23 cellular contexts compared by ENCODE assay signal in the genomic region with DNA sequence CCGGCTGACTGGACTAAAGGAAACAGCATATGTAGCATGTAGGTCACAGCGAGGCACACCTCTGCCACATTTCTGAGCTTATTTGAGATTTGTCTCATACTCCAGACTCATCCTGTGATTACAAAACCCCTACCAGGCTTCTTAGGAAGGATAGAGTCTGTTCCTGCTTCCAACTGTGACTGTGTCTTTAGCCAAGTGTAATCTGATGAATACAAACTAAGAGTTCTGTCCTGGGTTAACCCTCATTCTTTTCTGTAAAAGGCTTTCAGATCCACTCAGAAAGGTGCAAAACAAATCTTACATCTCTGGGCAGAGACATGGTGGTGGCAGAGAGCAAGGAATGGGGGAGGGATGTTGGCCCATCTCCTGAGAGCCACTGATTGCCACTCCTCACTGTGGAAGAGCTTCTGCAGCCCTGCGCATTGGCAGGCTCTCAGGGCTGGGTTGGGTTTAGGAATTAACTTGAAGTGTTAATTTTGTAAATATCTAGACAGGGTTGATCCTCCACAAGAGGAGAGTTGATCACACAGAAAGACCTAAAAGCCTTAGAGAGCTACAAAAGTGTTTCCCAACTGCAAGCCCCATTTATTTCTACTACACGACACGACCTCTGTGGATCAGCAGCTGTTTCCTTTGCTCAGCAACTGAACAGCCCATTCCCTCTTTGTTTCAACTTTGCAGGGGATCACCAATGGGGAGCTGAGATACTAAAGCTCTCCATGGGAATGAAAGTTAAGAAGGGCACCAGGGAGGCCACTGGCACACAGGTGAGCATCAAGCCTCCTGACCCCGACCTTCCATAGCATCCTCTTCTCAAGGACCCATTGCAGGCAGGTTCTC. TPM values are rescaled to one million over a fixed set of nuclear protein-coding genes. Genes with fewer than 3 reads are reported as not detected.
DNase-seq lines count a peak whose midpoint lies in the region; ATAC-seq, FAIRE-seq and TF ChIP-seq lines count a peak whose summit lies in the region.
"Had no signal": no experiment of that assay in that cellular context is flagged by ENCODE, and none has a peak within 500 bp of the region (broad histone marks: within the 10 kb centered on the region; RNA-seq: fewer than 3 reads in every experiment).

No MANE protein-coding gene starts in this region.

- CTCF ChIA-PET in endothelial cell of umbilical vein (lab: Charles Lee) (no interaction called here), PC-9 (lab: Charles Lee) (no interaction called here)

- no peaks in the 10 kb centered on the region for H3K9me2 ChIP-seq in GM23248 (ENCODE audit: insufficient read depth)
- no peaks in the 10 kb centered on the region for H3K9me2 ChIP-seq in PC-9 (ENCODE audit: insufficient read depth)

- TF ChIP-seq POLR2A in endothelial cell of umbilical vein (IDR thresholded peaks at IDR 0.05; ENCODE audit: low read depth, low read length), result no peak
- no peak for TF ChIP-seq POLR2A in gastrocnemius medialis (IDR thresholded peaks at IDR 0.05)

- BruUV-seq in endothelial cell of umbilical vein (replicated peaks; lab: Mats Ljungman, UMichigan) (no TSS peak), PC-9 (replicated peaks; lab: Mats Ljungman, UMichigan) (no TSS peak)

- H3K9me1 ChIP-seq in endothelial cell of umbilical vein (replicated peaks; ENCODE audit: control insufficient read depth, extremely low read depth, insufficient read depth, low read length), result no peaks in the 10 kb centered on the region

- peak; percentile 76 to 79 for ATAC-seq in lower lobe of right lung
- ATAC-seq in gastrocnemius medialis, result peak; percentile 61 to 68
- ATAC-seq in GM19328 (IDR thresholded peaks at IDR 0.05; ENCODE audit: unreplicated experiment), result no peak
- ATAC-seq: natural killer cell; stimulated activated memory B cell treated with anti-CD40 and anti-IgM and Interleukin-4, amounts not matched to agents 10 μg/mL and 1 μg/mL and 100 μg/mL, for 72 hours had no signal

- DNase-seq in GM23248 (peak; percentile 45), endothelial cell of umbilical vein (ENCODE audit: low read depth, low spot score) (peak; percentile 46), lower lobe of right lung (peak; percentile 64), gastrocnemius medialis (no peak), T1000 (lab: John Stamatoyannopoulos, UW) (no peak), GM20000 (ENCODE audit: low spot score) (no peak), PC-9 (no peak)
- DNase-seq: activated CD4-positive, alpha-beta T cell treated with anti-CD3 and anti-CD28 coated beads for 4 hours; activated CD8-positive, alpha-beta memory T cell treated with anti-CD3 and anti-CD28 coated beads, Interleukin-2, amount 50 U/mL, for 48 hours; colonic mucosa; DND-41; H7; IMR-90; mammary epithelial cell; MM.1S; natural killer cell; NCI-H226; RPMI8226 had no signal

- H3K4me3 ChIP-seq in GM23248, result no peak overlapping the region
- no peak overlapping the region for H3K4me3 ChIP-seq in endothelial cell of umbilical vein (replicated peaks in 1 of 3; ENCODE audit: insufficient read depth in 1 of 3, low read depth in 1 of 3, low read length in 3 of 3)
- H3K4me3 ChIP-seq in lower lobe of right lung, result no peak overlapping the region
- peak overlapping the region in 1 of 4 donors; percentile 1 for H3K4me3 ChIP-seq in gastrocnemius medialis
- no peak overlapping the region for H3K4me3 ChIP-seq in PC-9
- H3K4me3 ChIP-seq: colonic mucosa, tibial nerve had no signal

- H4K20me1 ChIP-seq in GM23248 (ENCODE audit: insufficient read depth) (no peaks in the 10 kb centered on the region), endothelial cell of umbilical vein (replicated peaks; ENCODE audit: control insufficient read depth, extremely low read depth, insufficient read depth, low read length) (no peaks in the 10 kb centered on the region), PC-9 (ENCODE audit: insufficient read depth) (no peaks in the 10 kb centered on the region)

- H3K27ac ChIP-seq in GM23248, result no peak overlapping the region
- H3K27ac ChIP-seq in endothelial cell of umbilical vein (ENCODE audit: insufficient read depth, low read depth, low read length), result no peak overlapping the region
- peak overlapping the region; percentile 86 for H3K27ac ChIP-seq in lower lobe of right lung
- peak overlapping the region; percentile 53 to 74 (median 66) for H3K27ac ChIP-seq in gastrocnemius medialis
- no peak overlapping the region for H3K27ac ChIP-seq in PC-9
- H3K27ac ChIP-seq: colonic mucosa, epithelial cell of prostate had no signal

- H3K27me3 ChIP-seq in GM23248 (replicated peaks; ENCODE audit: insufficient read depth), result no peaks in the 10 kb centered on the region
- H3K27me3 ChIP-seq in endothelial cell of umbilical vein (ENCODE audit: control insufficient read depth in 2 of 2, insufficient read depth in 2 of 2, low read length in 2 of 2), result no peaks in the 10 kb centered on the region
- no peaks in the 10 kb centered on the region for H3K27me3 ChIP-seq in lower lobe of right lung (ENCODE audit: low read depth)
- H3K27me3 ChIP-seq in gastrocnemius medialis, result no peaks in the 10 kb centered on the region
- no peaks in the 10 kb centered on the region for H3K27me3 ChIP-seq in PC-9 (ENCODE audit: insufficient read depth, low read depth)
- H3K27me3 ChIP-seq: colonic mucosa, tibial nerve had no signal

- H3K4me1 ChIP-seq in GM23248 (ENCODE audit: insufficient read depth) (peaks cover 22% of the 10 kb centered on the region), endothelial cell of umbilical vein (ENCODE audit: control insufficient read depth, extremely low read depth, insufficient read depth, low read length) (peaks cover 21% of the 10 kb centered on the region), lower lobe of right lung (peaks cover 94% of the 10 kb centered on the region), gastrocnemius medialis (peaks cover 49 to 90% of the 10 kb centered on the region in 2 donors), PC-9 (replicated peaks; ENCODE audit: insufficient read depth) (no peaks in the 10 kb centered on the region)
- H3K4me1 ChIP-seq: colonic mucosa had no signal

- 49 to 58% methylated on average over 6 of the region's 6 CpGs for WGBS in GM23248 (ENCODE audit: low coverage in 1 of 2, low lambda C conversion rate in 2 of 2, missing lambda C conversion rate in 2 of 2), 2 experiments

- H3K79me2 ChIP-seq in GM23248 (ENCODE audit: insufficient read depth) (no peaks in the 10 kb centered on the region), endothelial cell of umbilical vein (ENCODE audit: control insufficient read depth, insufficient read depth, low read length) (no peaks in the 10 kb centered on the region), PC-9 (ENCODE audit: low read depth) (no peaks in the 10 kb centered on the region)

- no peak overlapping the region for H3K9ac ChIP-seq in GM23248
- no peak overlapping the region for H3K9ac ChIP-seq in endothelial cell of umbilical vein (replicated peaks; ENCODE audit: extremely low read depth, insufficient read depth, low read length)

- POLR2A ChIA-PET in endothelial cell of umbilical vein (lab: Charles Lee), result no interaction called here
- POLR2A ChIA-PET in PC-9 (lab: Charles Lee; ENCODE audit: unreplicated experiment), result no interaction called here

- TF ChIP-seq CTCF in endothelial cell of umbilical vein (IDR thresholded peaks at IDR 0.05; ENCODE audit: extremely low read depth in 1 of 2, insufficient read depth in 1 of 2, low read depth in 1 of 2, low read length in 2 of 2) (no peak), lower lobe of right lung (IDR thresholded peaks at IDR 0.05) (no peak), gastrocnemius medialis (IDR thresholded peaks at IDR 0.05 in 4 of 5, conservative IDR thresholded peaks at IDR 0.05 in 1 of 5) (no peak), GM20000 (IDR thresholded peaks at IDR 0.05; ENCODE audit: extremely low read depth, missing control alignments) (no peak), PC-9 (conservative IDR thresholded peaks at IDR 0.05) (no peak)

- H3K4me2 ChIP-seq in GM23248 (ENCODE audit: unreplicated experiment) (no peak overlapping the region), endothelial cell of umbilical vein (ENCODE audit: insufficient read depth, low read length) (no peak overlapping the region), PC-9 (no peak overlapping the region)

- dilution Hi-C loops in endothelial cell of umbilical vein (cut with MboI; ENCODE audit: extremely low pct_ligation_motif_present, low sequenced_read_pairs), result no loop called here

- intact Hi-C loops in endothelial cell of umbilical vein (cut with micrococcal nuclease) (no loop called here), lower lobe of right lung (cut with DNase I) (no loop called here), gastrocnemius medialis (cut with DNase I; ENCODE audit: low total_unique reads) (loop anchor here (5.0 kb wide), 1 partner anchor 50 kb away; no protein-coding TSS in a partner anchor), PC-9 (cut with micrococcal nuclease; ENCODE audit: unreplicated experiment) (no loop called here)

- H3K36me3 ChIP-seq in GM23248 (ENCODE audit: low read depth) (no peaks in the 10 kb centered on the region), endothelial cell of umbilical vein (ENCODE audit: control insufficient read depth in 2 of 2, extremely low read depth in 1 of 2, insufficient read depth in 2 of 2, low read length in 2 of 2) (no peaks in the 10 kb centered on the region), lower lobe of right lung (no peaks in the 10 kb centered on the region), gastrocnemius medialis (no peaks in the 10 kb centered on the region), PC-9 (ENCODE audit: low read depth) (no peaks in the 10 kb centered on the region)
- H3K36me3 ChIP-seq: colonic mucosa, tibial nerve had no signal

- no peak for FAIRE-seq in endothelial cell of umbilical vein (lab: Jason Lieb, UNC)
- FAIRE-seq: GM18507 had no signal

- H2AFZ ChIP-seq in GM23248 (no peak overlapping the region), endothelial cell of umbilical vein (ENCODE audit: low read depth, low read length) (no peak overlapping the region), PC-9 (no peak overlapping the region)

- in situ Hi-C loops in GM23248 (cut with MboI), result no loop called here
- in situ Hi-C loops in gastrocnemius medialis (cut with MboI; ENCODE audit: low sequenced_read_pairs in 4 of 4), result no loop called here

- H3K9me3 ChIP-seq in GM23248 (ENCODE audit: low read depth), result no peaks in the 10 kb centered on the region
- H3K9me3 ChIP-seq in endothelial cell of umbilical vein (replicated peaks; ENCODE audit: control insufficient read depth, insufficient read depth, low read length), result no peaks in the 10 kb centered on the region
- no peaks in the 10 kb centered on the region for H3K9me3 ChIP-seq in lower lobe of right lung
- no peaks in the 10 kb centered on the region for H3K9me3 ChIP-seq in gastrocnemius medialis
- no peaks in the 10 kb centered on the region for H3K9me3 ChIP-seq in PC-9 (ENCODE audit: insufficient read depth, low read depth)
- H3K9me3 ChIP-seq: colonic mucosa, tibial nerve had no signal

- H3F3A ChIP-seq in GM23248 (ENCODE audit: insufficient read depth) (peaks cover 18% of the 10 kb centered on the region), PC-9 (ENCODE audit: insufficient read depth, low read depth) (no peaks in the 10 kb centered on the region)

RNA-seq across cellular contexts. Expression of gene SPTBN1, which starts 23.7 kb away (rescaled TPM):
- total RNA-seq in GM23248 (2014; rRNA removed; shearing (Covaris generic)), result 187 and 199 TPM in 2 replicates
- polyA plus RNA-seq in GM23248 (2016; fragmentation: Nextera tagmentation; extraction: Ambion mirVana) (52.6 and 57.7 TPM in 2 replicates), endothelial cell of umbilical vein (49.1 and 63.3 TPM in 2 replicates)
- total RNA-seq in endothelial cell of umbilical vein (320 and 328 TPM in 2 replicates), lower lobe of right lung (601 TPM), gastrocnemius medialis (100 to 1,000 TPM; 107 to 191 (median 119) TPM), PC-9 (2021) (234 and 262 TPM in 2 replicates)
- 38.1 and 40.3 TPM in 2 replicates for polyA plus RNA-seq in endothelial cell of umbilical vein (2011; cell fraction: cytosol; rRNA removed)
- 600 and 687 TPM in 2 replicates for polyA plus RNA-seq in endothelial cell of umbilical vein (2011; cell fraction: nucleus; rRNA removed)
- 196 and 207 TPM in 2 replicates for polyA plus RNA-seq in endothelial cell of umbilical vein (2012)
- polyA minus RNA-seq in endothelial cell of umbilical vein, result 232 and 261 TPM in 2 replicates
- polyA minus RNA-seq in endothelial cell of umbilical vein (2011; cell fraction: cytosol; rRNA and poly(A)+ RNA removed), result 23.1 TPM
- 636 and 685 TPM in 2 replicates for polyA minus RNA-seq in endothelial cell of umbilical vein (2011; cell fraction: nucleus; rRNA and poly(A)+ RNA removed)

Comparison
In these comparisons a context has a peak if more than half of its experiments do, and no peak if none do; other contexts are left out.
1. DNase-seq: peak in GM23248 (single experiment), endothelial cell of umbilical vein (single experiment) and lower lobe of right lung (single experiment); none in gastrocnemius medialis (0 of 2), T1000 (single experiment), GM20000 (single experiment) and PC-9 (0 of 2).
2. H3K27ac ChIP-seq: peak in lower lobe of right lung (single experiment) and gastrocnemius medialis (4 of 4); none in GM23248 (single experiment), endothelial cell of umbilical vein (single experiment) and PC-9 (single experiment).